Comparison of ENCODE assay signal across 17 cellular contexts in the genomic region with DNA sequence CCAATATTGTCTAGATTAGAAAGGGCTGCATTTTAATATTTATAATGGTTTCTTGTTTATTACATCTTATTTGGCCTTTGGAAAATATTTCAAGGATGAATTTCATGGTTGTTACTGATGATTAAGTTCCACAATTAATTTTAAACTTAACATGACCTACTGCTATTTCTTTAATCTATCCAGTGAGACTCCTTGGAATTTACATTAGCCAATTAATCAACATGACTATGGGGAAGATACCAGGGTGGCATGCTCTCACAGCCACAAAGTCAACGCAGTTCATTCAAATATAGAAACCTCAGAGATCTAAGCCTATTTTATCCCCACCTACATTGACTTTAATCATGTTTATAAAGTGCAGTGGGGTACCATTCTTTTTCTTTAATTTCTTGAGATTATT. TPM values are rescaled to one million over a fixed set of nuclear protein-coding genes. Genes with fewer than 3 reads are reported as not detected.
"Had no signal": no experiment of that assay in that cellular context is flagged by ENCODE, and none has a peak within 500 bp of the region (broad histone marks: within the 10 kb centered on the region; RNA-seq: fewer than 3 reads in every experiment).

No MANE protein-coding gene starts in this region.

- H3K27me3 Mint-ChIP-seq: type B pancreatic cell had no signal

- H3K36me3 Mint-ChIP-seq: naive B cell, type B pancreatic cell had no signal

- FAIRE-seq: kidney, urothelium cell line had no signal

- H3K27ac ChIP-seq: gastrocnemius medialis, left ventricle myocardium inferior, neutrophil, stomach had no signal

- H3K36me3 ChIP-seq: gastrocnemius medialis, left ventricle myocardium inferior, neutrophil, stomach had no signal

- H3K27me3 ChIP-seq: gastrocnemius medialis, neutrophil, stomach had no signal

- DNase-seq: effector memory CD4-positive, alpha-beta T cell; gastrocnemius medialis; kidney; left cardiac atrium; left ventricle myocardium inferior; mesenchymal stem cell; naive B cell; posterior cingulate gyrus; stimulated activated CD4-positive, alpha-beta T cell treated with anti-CD3 and anti-CD28 coated beads, Interleukin-12 subunit alpha, Interleukin-12 subunit beta, amount 100 ng/mL, for 4 hours; stimulated activated naive CD4-positive, alpha-beta T cell; stomach; substantia nigra had no signal

- H3K4me3 ChIP-seq: gastrocnemius medialis, left ventricle myocardium inferior, lung, stomach had no signal

- H3K4me1 ChIP-seq: gastrocnemius medialis, stomach had no signal

- H3K9me3 ChIP-seq: gastrocnemius medialis, left ventricle myocardium inferior, neutrophil, stomach had no signal

- H3K27ac Mint-ChIP-seq: naive B cell, type B pancreatic cell had no signal

- H3K4me3 Mint-ChIP-seq: naive B cell, type B pancreatic cell had no signal

- H3K4me1 Mint-ChIP-seq: naive B cell had no signal

RNA-seq across cellular contexts. Expression of a gene that starts 43.6 kb away (rescaled TPM):
- total RNA-seq: pulmonary artery endothelial cell had no signal
